16 cellular contexts compared by ENCODE assay signal in genomic region chr10:78381072-78381471, GRCh38.
DNase-seq lines count a peak whose midpoint lies in the region; ATAC-seq, FAIRE-seq and TF ChIP-seq lines count a peak whose summit lies in the region.
"Had no signal": no experiment of that assay in that cellular context is flagged by ENCODE, and none has a peak within 500 bp of the region (broad histone marks: within the 10 kb centered on the region; RNA-seq: fewer than 3 reads in every experiment).

No MANE protein-coding gene starts in this region.

- no peak overlapping the region for H3K27ac ChIP-seq in GM23338 (ENCODE audit: low read depth)
- no peak overlapping the region for H3K27ac ChIP-seq in keratinocyte (ENCODE audit: control insufficient read depth, insufficient read depth, low read length)
- H3K27ac ChIP-seq: SJSA1 had no signal

- DNase-seq in AG09319 (ENCODE audit: extremely low read depth, low read depth) (no peak), GM23338 (ENCODE audit: low spot score) (peak; percentile 72), astrocyte of the cerebellum (ENCODE audit: low read depth) (no peak), keratinocyte (ENCODE audit: low read depth, low spot score) (no peak), NCI-H2029 treated with DMSO at 0.1 percent for 48 hours (lab: John Stamatoyannopoulos, UW) (no peak), NCI-H2107 (lab: John Stamatoyannopoulos, UW) (no peak), NCI-H1930 (lab: John Stamatoyannopoulos, UW) (no peak)
- DNase-seq: activated B cell treated with CpG ODN at 0.5 μM for 24 hours; activated T-cell treated with anti-CD3 and anti-CD28 coated beads, Interleukin-2, amount 50 U/mL, for 24 hours; amygdala; mesendoderm; NCI-H1092 treated with DMSO at 0.1 percent for 48 hours; NCI-H526 treated with DMSO at 0.1 percent for 48 hours had no signal

- no peak overlapping the region for H3K9ac ChIP-seq in keratinocyte (ENCODE audit: control insufficient read depth, extremely low read depth, insufficient read depth, low read length)

- H3K4me3 Mint-ChIP-seq in GM23338, result no peak overlapping the region
- H3K4me3 Mint-ChIP-seq: activated B cell treated with CpG ODN at 0.5 μM for 24 hours; activated T-cell treated with anti-CD3 and anti-CD28 coated beads, Interleukin-2, amount 50 U/mL, for 24 hours; CD14-positive monocyte had no signal

- no peaks in the 10 kb centered on the region for H3K4me1 ChIP-seq in GM23338 (ENCODE audit: insufficient read depth)
- H3K4me1 ChIP-seq in keratinocyte (ENCODE audit: control insufficient read depth, extremely low read depth, insufficient read depth, low read length), result no peaks in the 10 kb centered on the region

- no peak overlapping the region for H3K4me3 ChIP-seq in GM23338
- H3K4me3 ChIP-seq in astrocyte of the cerebellum (ENCODE audit: low read depth, low read length), result no peak overlapping the region
- no peak overlapping the region for H3K4me3 ChIP-seq in keratinocyte (ENCODE audit: control insufficient read depth in 2 of 3, extremely low read depth in 1 of 3, insufficient read depth in 2 of 3, low read depth in 1 of 3, low read length in 3 of 3)
- H3K4me3 ChIP-seq: SJSA1 had no signal

- H2AFZ ChIP-seq in GM23338, result no peak overlapping the region
- H2AFZ ChIP-seq in keratinocyte (ENCODE audit: control insufficient read depth, low read length), result no peak overlapping the region

- no peaks in the 10 kb centered on the region for H3K9me2 ChIP-seq in GM23338 (ENCODE audit: insufficient read depth)

- no peaks in the 10 kb centered on the region for H3K27me3 ChIP-seq in GM23338 (ENCODE audit: insufficient read depth)
- H3K27me3 ChIP-seq in keratinocyte (ENCODE audit: control insufficient read depth, extremely low read depth, insufficient read depth, low read length), result peaks cover 12% of the 10 kb centered on the region
- H3K27me3 ChIP-seq: SJSA1 had no signal

- dilution Hi-C loops in keratinocyte (cut with MboI; ENCODE audit: extremely low pct_ligation_motif_present, low sequenced_read_pairs), result no loop called here

- H4K20me1 ChIP-seq in GM23338 (replicated peaks; ENCODE audit: insufficient read depth), result no peaks in the 10 kb centered on the region
- H4K20me1 ChIP-seq in keratinocyte (ENCODE audit: control insufficient read depth, extremely low read depth, insufficient read depth, low read length), result no peaks in the 10 kb centered on the region

- H3K79me2 ChIP-seq in GM23338 (replicated peaks; ENCODE audit: insufficient read depth) (no peaks in the 10 kb centered on the region), keratinocyte (ENCODE audit: control insufficient read depth, insufficient read depth, low read length) (no peaks in the 10 kb centered on the region)

- no peaks in the 10 kb centered on the region for H3K9me1 ChIP-seq in keratinocyte (ENCODE audit: control insufficient read depth, extremely low read depth, insufficient read depth, low read length)

- H3K9me3 ChIP-seq in keratinocyte (ENCODE audit: control insufficient read depth, low read depth, low read length), result no peaks in the 10 kb centered on the region
- H3K9me3 ChIP-seq: SJSA1 had no signal

- H3K36me3 ChIP-seq in GM23338 (ENCODE audit: insufficient read depth) (no peaks in the 10 kb centered on the region), keratinocyte (ENCODE audit: control insufficient read depth in 2 of 2, extremely low read depth in 1 of 2, insufficient read depth in 2 of 2, low read length in 2 of 2) (no peaks in the 10 kb centered on the region)
- H3K36me3 ChIP-seq: SJSA1 had no signal

- ATAC-seq in GM23338 (peak; percentile 75), GM18868 (IDR thresholded peaks at IDR 0.05; ENCODE audit: unreplicated experiment) (no peak)

- H3K27me3 Mint-ChIP-seq in GM23338 (ENCODE audit: insufficient read depth, low read depth, poor library complexity), result peaks cover 13% of the 10 kb centered on the region

- peaks cover 6% of the 10 kb centered on the region; the same call in 2 of the 3 replicates for H3K4me1 Mint-ChIP-seq in GM23338
- H3K4me1 Mint-ChIP-seq: activated B cell treated with CpG ODN at 0.5 μM for 24 hours, CD14-positive monocyte had no signal

- H3K27ac Mint-ChIP-seq in GM23338, result no peak overlapping the region
- H3K27ac Mint-ChIP-seq: activated B cell treated with CpG ODN at 0.5 μM for 24 hours; activated T-cell treated with anti-CD3 and anti-CD28 coated beads, Interleukin-2, amount 50 U/mL, for 24 hours; CD14-positive monocyte had no signal

- in situ Hi-C loops in astrocyte of the cerebellum (cut with HindIII; ENCODE audit: low sequenced_read_pairs), result no loop called here

- peak; percentile 21 for TF ChIP-seq CTCF in AG09319 (IDR thresholded peaks at IDR 0.05; ENCODE audit: low read depth, low read length)
- TF ChIP-seq CTCF in GM23338 (conservative IDR thresholded peaks at IDR 0.05; ENCODE audit: low read depth in 2 of 2), result peak; percentile 75 to 79
- peak; percentile 45 for TF ChIP-seq CTCF in astrocyte of the cerebellum (IDR thresholded peaks at IDR 0.05; ENCODE audit: low read depth, low read length, missing control alignments)
- peak in 2 of 3 experiments; percentile 4 to 13 for TF ChIP-seq CTCF in keratinocyte (optimal IDR thresholded peaks at IDR 0.05 in 1 of 3, IDR thresholded peaks at IDR 0.05 in 1 of 3, conservative IDR thresholded peaks at IDR 0.05 in 1 of 3; ENCODE audit: extremely low read depth in 1 of 3, insufficient read depth in 2 of 3, low read length in 3 of 3)

- H3K36me3 Mint-ChIP-seq in GM23338 (ENCODE audit: low read depth), result 0 out of 3 replicates have a peak, but pooled peaks cover 3% of the 10 kb centered on the region
- H3K36me3 Mint-ChIP-seq: CD14-positive monocyte had no signal

- no peaks in the 10 kb centered on the region for H3F3A ChIP-seq in GM23338 (replicated peaks; ENCODE audit: low read depth)

- FAIRE-seq in keratinocyte (lab: Jason Lieb, UNC), result no peak

- H3K9me3 Mint-ChIP-seq in GM23338, result peaks cover 9% of the 10 kb centered on the region; the same call in 2 of the 3 replicates
- H3K9me3 Mint-ChIP-seq: activated B cell treated with CpG ODN at 0.5 μM for 24 hours; activated T-cell treated with anti-CD3 and anti-CD28 coated beads, Interleukin-2, amount 50 U/mL, for 24 hours had no signal

- H3K4me2 ChIP-seq in GM23338 (no peak overlapping the region), keratinocyte (ENCODE audit: control insufficient read depth, extremely low read depth, insufficient read depth, low read depth, low read length) (no peak overlapping the region)

TF ChIP-seq in GM23338, 12 proteins besides CTCF, POLR2A, EP300 and RAD21 (continues in another document):
- TF ChIP-seq ETS1 (IDR thresholded peaks at IDR 0.05) (no peak), REST (IDR thresholded peaks at IDR 0.05; ENCODE audit: unreplicated experiment) (no peak)

Comparison
In these comparisons a context has a peak if more than half of its experiments do, and no peak if none do; other contexts are left out.
1. CTCF ChIP-seq: peak in every context shown above with its lines; median percentile 77 in GM23338; 45 in astrocyte of the cerebellum; 21 in AG09319; 8 in keratinocyte.